12 cellular contexts compared by ENCODE assay signal in the genomic region with DNA sequence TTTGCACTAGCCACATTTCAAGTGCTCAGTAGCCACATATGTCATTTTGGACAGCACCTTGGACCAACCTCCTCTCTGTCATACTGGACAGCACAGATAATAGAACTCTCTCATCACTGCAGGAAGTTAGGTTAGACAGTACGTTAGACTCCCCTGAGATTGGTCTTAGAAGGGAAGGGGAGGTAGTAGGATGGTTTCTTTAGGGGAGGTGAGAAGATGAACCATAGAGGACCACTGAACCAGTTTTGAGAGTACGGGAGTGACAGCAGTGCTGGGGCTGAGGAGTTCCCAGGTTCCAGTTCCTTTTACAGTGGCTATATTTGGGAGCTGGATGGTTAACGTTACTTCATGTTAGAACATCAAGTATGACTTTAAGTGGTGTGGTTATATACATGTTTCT. TPM values are rescaled to one million over a fixed set of nuclear protein-coding genes. Genes with fewer than 3 reads are reported as not detected.
DNase-seq lines count a peak whose midpoint lies in the region; ATAC-seq and TF ChIP-seq lines count a peak whose summit lies in the region.
"Had no signal": no experiment of that assay in that cellular context is flagged by ENCODE, and none has a peak within 500 bp of the region (broad histone marks: within the 10 kb centered on the region; RNA-seq: fewer than 3 reads in every experiment).

No MANE protein-coding gene starts in this region.

- H3K27me3 Mint-ChIP-seq in neural progenitor cell (ENCODE audit: insufficient read depth, low read depth) = no peaks in the 10 kb centered on the region

- H3K27me3 ChIP-seq in cardiac muscle cell (no peaks in the 10 kb centered on the region), right cardiac atrium (ENCODE audit: control insufficient read depth, insufficient read depth) (no peaks in the 10 kb centered on the region), OCI-LY1 (ENCODE audit: insufficient read depth, low read length) (no peaks in the 10 kb centered on the region), thoracic aorta (replicated peaks; ENCODE audit: insufficient read depth) (no peaks in the 10 kb centered on the region), neural progenitor cell (no peaks in the 10 kb centered on the region)
- H3K27me3 ChIP-seq: breast epithelium, vagina had no signal

- TF ChIP-seq CTCF in cardiac muscle cell (IDR thresholded peaks at IDR 0.05; ENCODE audit: low read depth, low read length) (no peak), OCI-LY1 (IDR thresholded peaks at IDR 0.05; ENCODE audit: low read length) (no peak), thoracic aorta (IDR thresholded peaks at IDR 0.05) (no peak), neural progenitor cell (IDR thresholded peaks at IDR 0.05) (no peak)

- peak overlapping the region; percentile 9; the same call in 1 of the 2 replicates for H3K4me2 ChIP-seq in OCI-LY1 (ENCODE audit: low read length)
- H3K4me2 ChIP-seq in neural progenitor cell = no peak overlapping the region

- WGBS in right cardiac atrium = 35% methylated on average over 3 of the region's 3 CpGs

- intact Hi-C loops in right cardiac atrium (cut with DNase I) (no loop called here), head of caudate nucleus (cut with DNase I) (no loop called here)

- H3K36me3 Mint-ChIP-seq in neural progenitor cell = peaks cover 24% of the 10 kb centered on the region

- H3F3A ChIP-seq in OCI-LY1 (ENCODE audit: insufficient read depth, low read length) (0 out of 2 replicates have a peak, but pooled peaks cover 4% of the 10 kb centered on the region), neural progenitor cell (ENCODE audit: low read depth) (no peaks in the 10 kb centered on the region)

- no peaks in the 10 kb centered on the region for H3K9me2 ChIP-seq in OCI-LY1 (ENCODE audit: low read depth, low read length)

- peaks cover 2% of the 10 kb centered on the region for H3K4me1 Mint-ChIP-seq in neural progenitor cell

- peaks cover 9% of the 10 kb centered on the region for H3K4me1 ChIP-seq in cardiac muscle cell (ENCODE audit: low read depth)
- H3K4me1 ChIP-seq in right cardiac atrium (ENCODE audit: control insufficient read depth, insufficient read depth, low read length) = peaks cover 2% of the 10 kb centered on the region
- H3K4me1 ChIP-seq in OCI-LY1 (ENCODE audit: insufficient read depth, low read length, severe bottlenecking) = peaks cover 72% of the 10 kb centered on the region
- H3K4me1 ChIP-seq in thoracic aorta (ENCODE audit: control insufficient read depth in 1 of 2, low read depth in 2 of 2) = peaks cover 21 to 70% of the 10 kb centered on the region in 2 donors
- H3K4me1 ChIP-seq in neural progenitor cell = no peaks in the 10 kb centered on the region
- H3K4me1 ChIP-seq: breast epithelium had no signal

- H3K27ac ChIP-seq in cardiac muscle cell (peak overlapping the region; percentile 60), right cardiac atrium (ENCODE audit: low read length) (no peak overlapping the region), OCI-LY1 (ENCODE audit: low read depth, low read length, poor library complexity, severe bottlenecking) (peak overlapping the region; percentile 9), thoracic aorta (peak overlapping the region; percentile 45 to 50), neural progenitor cell (no peak overlapping the region)
- H3K27ac ChIP-seq: breast epithelium, vagina had no signal

- H3K9me3 ChIP-seq in cardiac muscle cell (ENCODE audit: low read depth) (no peaks in the 10 kb centered on the region), right cardiac atrium (ENCODE audit: control insufficient read depth, low read length) (no peaks in the 10 kb centered on the region), OCI-LY1 (ENCODE audit: low read length) (no peaks in the 10 kb centered on the region), thoracic aorta (no peaks in the 10 kb centered on the region), neural progenitor cell (ENCODE audit: low read depth) (no peaks in the 10 kb centered on the region)
- H3K9me3 ChIP-seq: breast epithelium, vagina had no signal

- H2AFZ ChIP-seq in OCI-LY1 (ENCODE audit: low read length) = no peak overlapping the region
- no peak overlapping the region for H2AFZ ChIP-seq in neural progenitor cell (replicated peaks)

- DNase-seq in cardiac muscle cell (ENCODE audit: low read depth in 1 of 2, low spot score in 1 of 2) (no peak), right cardiac atrium (no peak), thoracic aorta (ENCODE audit: low spot score) (no peak), hepatic stellate cell (ENCODE audit: low spot score) (no peak), head of caudate nucleus (no peak), neural progenitor cell (ENCODE audit: low spot score) (no peak)
- DNase-seq: NCI-H446 treated with DMSO at 0.1 percent for 48 hours, posterior cingulate gyrus had no signal

- no peak overlapping the region for H3K27ac Mint-ChIP-seq in neural progenitor cell

- peaks cover 12% of the 10 kb centered on the region for H3K9me3 Mint-ChIP-seq in neural progenitor cell

- H3K4me3 ChIP-seq in cardiac muscle cell (no peak overlapping the region), right cardiac atrium (ENCODE audit: low read length) (no peak overlapping the region), OCI-LY1 (ENCODE audit: low read depth, low read length, poor library complexity, severe bottlenecking) (no peak overlapping the region), thoracic aorta (peak overlapping the region; percentile 58), neural progenitor cell (no peak overlapping the region)
- H3K4me3 ChIP-seq: breast epithelium, vagina had no signal

- H3K4me3 Mint-ChIP-seq in neural progenitor cell = no peak overlapping the region

- H3K79me2 ChIP-seq in OCI-LY1 (ENCODE audit: insufficient read depth, low read length) (peaks cover 95% of the 10 kb centered on the region), neural progenitor cell (ENCODE audit: low read depth) (peaks cover 100% of the 10 kb centered on the region)

- H4K20me1 ChIP-seq in OCI-LY1 (ENCODE audit: insufficient read depth, low read length) (no peaks in the 10 kb centered on the region), neural progenitor cell (ENCODE audit: low read depth) (peaks cover 63% of the 10 kb centered on the region)

- ATAC-seq in right cardiac atrium (no peak), HG02840 (IDR thresholded peaks at IDR 0.05; ENCODE audit: low FRiP score, unreplicated experiment) (peak; percentile 51), thoracic aorta (ENCODE audit: insufficient number of reproducible peaks, low FRiP score, low read depth) (no peak)

- H3K36me3 ChIP-seq in cardiac muscle cell = no peaks in the 10 kb centered on the region
- no peaks in the 10 kb centered on the region for H3K36me3 ChIP-seq in OCI-LY1 (ENCODE audit: insufficient read depth, low read length)
- H3K36me3 ChIP-seq in thoracic aorta = no peaks in the 10 kb centered on the region
- peaks cover 4% of the 10 kb centered on the region for H3K36me3 ChIP-seq in neural progenitor cell
- H3K36me3 ChIP-seq: breast epithelium, vagina had no signal

- H3K9ac ChIP-seq in OCI-LY1 (ENCODE audit: low read length) (no peak overlapping the region), neural progenitor cell (no peak overlapping the region)

RNA-seq across cellular contexts. Expression of a gene that starts 7.8 kb away (rescaled TPM):
- total RNA-seq in cardiac muscle cell = 25.1 and 38.9 TPM in 2 replicates
- 34.0 and 36.7 TPM in 2 replicates for polyA plus RNA-seq in cardiac muscle cell
- 10 to 100 TPM; 23.1 to 27.0 (median 25.1) TPM for total RNA-seq in right cardiac atrium
- 16.3 TPM for polyA plus RNA-seq in right cardiac atrium
- total RNA-seq in thoracic aorta = 10 to 100 TPM; 66.7 to 87.6 TPM
- 45.9 and 56.2 TPM in 2 replicates for total RNA-seq in neural progenitor cell (ENCODE audit: low replicate concordance)

RNA-seq across cellular contexts. Expression of a gene that starts 49.2 kb away (rescaled TPM):
- total RNA-seq in cardiac muscle cell (24.3 and 46.8 TPM in 2 replicates), right cardiac atrium (10 to 100 TPM; 50.1 to 61.0 (median 58.2) TPM), thoracic aorta (10 to 100 TPM; 20.4 to 47.3 TPM), neural progenitor cell (ENCODE audit: low replicate concordance) (38.4 and 104 TPM in 2 replicates)
- polyA plus RNA-seq in cardiac muscle cell (62.8 and 65.9 TPM in 2 replicates), right cardiac atrium (17.2 TPM)

Comparison
In these comparisons a context has a peak if more than half of its experiments do, and no peak if none do; other contexts are left out.
1. H3K27ac ChIP-seq: peak in cardiac muscle cell (single experiment), OCI-LY1 (single experiment) and thoracic aorta (2 of 2); none in right cardiac atrium (single experiment) and neural progenitor cell (single experiment).